In genomic region chr12:49905718-49906314, GRCh38 we compare ENCODE assay signal across 30 cellular contexts. TPM values are rescaled to one million over a fixed set of nuclear protein-coding genes. Genes with fewer than 3 reads are reported as not detected.
DNase-seq lines count a peak whose midpoint lies in the region; ATAC-seq, FAIRE-seq and TF ChIP-seq lines count a peak whose summit lies in the region.
"Had no signal": no experiment of that assay in that cellular context is flagged by ENCODE, and none has a peak within 500 bp of the region (broad histone marks: within the 10 kb centered on the region; RNA-seq: fewer than 3 reads in every experiment).

No MANE protein-coding gene starts in this region.

- no peak for TF ChIP-seq POLR2A in sigmoid colon (IDR thresholded peaks at IDR 0.05)

- H3K27me3 Mint-ChIP-seq in activated naive CD4-positive, alpha-beta T cell treated with anti-CD3 and anti-CD28 coated beads, Interleukin-2, amount 10 ng/mL, durations not matched to agents 7 days and 5 days = peaks cover 65% of the 10 kb centered on the region

- no peak for TF ChIP-seq EP300 in sigmoid colon (IDR thresholded peaks at IDR 0.05)

- ATAC-seq in lower lobe of right lung = no peak
- ATAC-seq: GM23338; PC-3; stimulated activated memory B cell treated with anti-CD40 and anti-IgM and Interleukin-4, amounts not matched to agents 10 μg/mL and 1 μg/mL and 100 μg/mL, for 72 hours had no signal

- CTCF ChIA-PET in activated naive CD4-positive, alpha-beta T cell treated with anti-CD3 and anti-CD28 coated beads, Interleukin-2, amount 10 ng/mL, durations not matched to agents 7 days and 5 days (lab: Charles Lee) = interaction anchor here (0.6 to 0.8 kb wide), 3 partner anchors 40 to 1347 kb away, joined by 3 to 5 read pairs (median 5); no protein-coding TSS in a partner anchor

- H3K36me3 Mint-ChIP-seq in activated naive CD4-positive, alpha-beta T cell treated with anti-CD3 and anti-CD28 coated beads, Interleukin-2, amount 10 ng/mL, durations not matched to agents 7 days and 5 days = no peaks in the 10 kb centered on the region
- H3K36me3 Mint-ChIP-seq: stimulated activated memory B cell treated with anti-CD40 and anti-IgM and Interleukin-4, amounts not matched to agents 10 μg/mL and 1 μg/mL and 100 μg/mL, for 72 hours had no signal

- intact Hi-C loops in lower lobe of right lung (cut with DNase I) (no loop called here), sigmoid colon (cut with DNase I) (no loop called here)

- TF ChIP-seq CTCF in lower lobe of right lung (IDR thresholded peaks at IDR 0.05) = no peak
- TF ChIP-seq CTCF in sigmoid colon (IDR thresholded peaks at IDR 0.05) = no peak

- no peak for DNase-seq in activated naive CD4-positive, alpha-beta T cell treated with anti-CD3 and anti-CD28 coated beads, Interleukin-2, amount 10 ng/mL, durations not matched to agents 7 days and 5 days
- no peak for DNase-seq in activated naive CD4-positive, alpha-beta T cell treated with anti-CD3 and anti-CD28 coated beads, Interleukin-2, amount 50 U/mL, for 16 hours
- DNase-seq in amniotic epithelial cell (ENCODE audit: low read depth) (peak; percentile 77), lower lobe of right lung (peak; percentile 22), sigmoid colon (peak; percentile 54), RCC 7860 (ENCODE audit: low spot score) (no peak), DMS153 treated with DMSO at 0.1 percent for 48 hours (lab: John Stamatoyannopoulos, UW; ENCODE audit: unreplicated experiment) (no peak), NCI-H82 treated with DMSO at 0.1 percent for 48 hours (lab: John Stamatoyannopoulos, UW; ENCODE audit: unreplicated experiment) (no peak)
- DNase-seq: activated CD4-positive, alpha-beta T cell treated with anti-CD3 and anti-CD28 coated beads for 48 hours; activated gamma-delta T cell treated with Interleukin-2 at 50 U/mL for 16 hours; activated T-cell treated with anti-CD3 and anti-CD28 coated beads, Interleukin-2, amount 50 U/mL, for 24 hours; amniotic stem cell; effector CD4-positive, alpha-beta T cell; NCI-H1436; NCI-H2081 treated with DMSO at 0.1 percent for 48 hours; NCI-H226; NCI-H526 treated with DMSO at 0.1 percent for 48 hours; PC-3; SK-N-SH; T1000 had no signal

- H3K27ac Mint-ChIP-seq in activated naive CD4-positive, alpha-beta T cell treated with anti-CD3 and anti-CD28 coated beads, Interleukin-2, amount 10 ng/mL, durations not matched to agents 7 days and 5 days = no peak overlapping the region
- H3K27ac Mint-ChIP-seq: activated T-cell treated with anti-CD3 and anti-CD28 coated beads, Interleukin-2, amount 50 U/mL, for 24 hours; GM23338; stimulated activated memory B cell treated with anti-CD40 and anti-IgM and Interleukin-4, amounts not matched to agents 10 μg/mL and 1 μg/mL and 100 μg/mL, for 72 hours had no signal

- no peaks in the 10 kb centered on the region for H3K36me3 ChIP-seq in lower lobe of right lung
- no peaks in the 10 kb centered on the region for H3K36me3 ChIP-seq in sigmoid colon
- H3K36me3 ChIP-seq: neutrophil, suprapubic skin had no signal

- H3K9me3 ChIP-seq in lower lobe of right lung = no peaks in the 10 kb centered on the region
- no peaks in the 10 kb centered on the region for H3K9me3 ChIP-seq in sigmoid colon
- H3K9me3 ChIP-seq: neutrophil, SK-N-SH, suprapubic skin had no signal

- H3K4me3 Mint-ChIP-seq in activated naive CD4-positive, alpha-beta T cell treated with anti-CD3 and anti-CD28 coated beads, Interleukin-2, amount 10 ng/mL, durations not matched to agents 7 days and 5 days = peak overlapping the region; percentile 6
- H3K4me3 Mint-ChIP-seq: activated T-cell treated with anti-CD3 and anti-CD28 coated beads, Interleukin-2, amount 50 U/mL, for 24 hours; GM23338; stimulated activated memory B cell treated with anti-CD40 and anti-IgM and Interleukin-4, amounts not matched to agents 10 μg/mL and 1 μg/mL and 100 μg/mL, for 72 hours had no signal

- FAIRE-seq in RCC 7860 (lab: Jason Lieb, UNC) = no peak
- FAIRE-seq: A204.1 had no signal

- H3K4me1 ChIP-seq in lower lobe of right lung (peaks cover 14% of the 10 kb centered on the region), sigmoid colon (peaks cover 0 to 19% (median 9%) of the 10 kb centered on the region in 4 donors)

- WGBS in sigmoid colon, 2 donors = 94% methylated on average over 7 of the region's 7 CpGs

- no peak overlapping the region for H3K4me3 ChIP-seq in lower lobe of right lung
- H3K4me3 ChIP-seq in sigmoid colon = no peak overlapping the region
- H3K4me3 ChIP-seq: GM23338, hepatocyte, suprapubic skin had no signal

- H3K27me3 ChIP-seq in lower lobe of right lung (ENCODE audit: low read depth) (peaks cover 21% of the 10 kb centered on the region), sigmoid colon (peaks cover 0 to 2% (median 0%) of the 10 kb centered on the region in 3 donors)

- H3K27ac ChIP-seq in lower lobe of right lung (no peak overlapping the region), sigmoid colon (peak overlapping the region in 1 of 4 donors; percentile 43)
- H3K27ac ChIP-seq: epithelial cell of prostate, hepatocyte, neutrophil, suprapubic skin, VCaP had no signal

- H3K4me1 Mint-ChIP-seq in activated naive CD4-positive, alpha-beta T cell treated with anti-CD3 and anti-CD28 coated beads, Interleukin-2, amount 10 ng/mL, durations not matched to agents 7 days and 5 days = peaks cover 14% of the 10 kb centered on the region

- no peaks in the 10 kb centered on the region for H3K9me3 Mint-ChIP-seq in activated naive CD4-positive, alpha-beta T cell treated with anti-CD3 and anti-CD28 coated beads, Interleukin-2, amount 10 ng/mL, durations not matched to agents 7 days and 5 days
- H3K9me3 Mint-ChIP-seq: activated T-cell treated with anti-CD3 and anti-CD28 coated beads, Interleukin-2, amount 50 U/mL, for 24 hours; GM23338; stimulated activated memory B cell treated with anti-CD40 and anti-IgM and Interleukin-4, amounts not matched to agents 10 μg/mL and 1 μg/mL and 100 μg/mL, for 72 hours had no signal

RNA-seq across cellular contexts. Expression of gene FAIM2, which starts 2.1 kb away (rescaled TPM):
- 2.9 TPM for total RNA-seq in lower lobe of right lung
- total RNA-seq in sigmoid colon = 10 to 100 TPM in 1 of 4 donors, 1 to 10 TPM in 3; 5.8 to 12.8 (median 7.5) TPM
- polyA plus RNA-seq in sigmoid colon = 1 to 10 TPM in 2 of 3 donors, not detected in 1; 1.2 to 5.6 TPM

RNA-seq across cellular contexts. Expression of gene AQP2, which starts 44.7 kb away (rescaled TPM):
- total RNA-seq in lower lobe of right lung = not detected
- not detected for total RNA-seq in sigmoid colon
- not detected for polyA plus RNA-seq in sigmoid colon
- total RNA-seq: LHCN-M2, PC-3, urinary bladder had no signal
- polyA plus RNA-seq: GM23338, SK-N-SH had no signal

RNA-seq across cellular contexts. Expression of gene AQP5, which starts 55.9 kb away (rescaled TPM):
- total RNA-seq in lower lobe of right lung = 6.4 TPM
- total RNA-seq in sigmoid colon = not detected
- under 1 TPM in 1 of 3 donors, not detected in 2; 0.09 TPM for polyA plus RNA-seq in sigmoid colon
- total RNA-seq: PC-3 had no signal

Comparison
In these comparisons a context has a peak if more than half of its experiments do, and no peak if none do; other contexts are left out.
1. DNase-seq: peak in amniotic epithelial cell (single experiment), lower lobe of right lung (single experiment) and sigmoid colon (single experiment); none in activated naive CD4-positive, alpha-beta T cell treated with anti-CD3 and anti-CD28 coated beads, Interleukin-2, amount 10 ng/mL, durations not matched to agents 7 days and 5 days (single experiment), activated naive CD4-positive, alpha-beta T cell treated with anti-CD3 and anti-CD28 coated beads, Interleukin-2, amount 50 U/mL, for 16 hours (single experiment), RCC 7860 (single experiment), DMS153 treated with DMSO at 0.1 percent for 48 hours (single experiment) and NCI-H82 treated with DMSO at 0.1 percent for 48 hours (single experiment).